In the genomic region with DNA sequence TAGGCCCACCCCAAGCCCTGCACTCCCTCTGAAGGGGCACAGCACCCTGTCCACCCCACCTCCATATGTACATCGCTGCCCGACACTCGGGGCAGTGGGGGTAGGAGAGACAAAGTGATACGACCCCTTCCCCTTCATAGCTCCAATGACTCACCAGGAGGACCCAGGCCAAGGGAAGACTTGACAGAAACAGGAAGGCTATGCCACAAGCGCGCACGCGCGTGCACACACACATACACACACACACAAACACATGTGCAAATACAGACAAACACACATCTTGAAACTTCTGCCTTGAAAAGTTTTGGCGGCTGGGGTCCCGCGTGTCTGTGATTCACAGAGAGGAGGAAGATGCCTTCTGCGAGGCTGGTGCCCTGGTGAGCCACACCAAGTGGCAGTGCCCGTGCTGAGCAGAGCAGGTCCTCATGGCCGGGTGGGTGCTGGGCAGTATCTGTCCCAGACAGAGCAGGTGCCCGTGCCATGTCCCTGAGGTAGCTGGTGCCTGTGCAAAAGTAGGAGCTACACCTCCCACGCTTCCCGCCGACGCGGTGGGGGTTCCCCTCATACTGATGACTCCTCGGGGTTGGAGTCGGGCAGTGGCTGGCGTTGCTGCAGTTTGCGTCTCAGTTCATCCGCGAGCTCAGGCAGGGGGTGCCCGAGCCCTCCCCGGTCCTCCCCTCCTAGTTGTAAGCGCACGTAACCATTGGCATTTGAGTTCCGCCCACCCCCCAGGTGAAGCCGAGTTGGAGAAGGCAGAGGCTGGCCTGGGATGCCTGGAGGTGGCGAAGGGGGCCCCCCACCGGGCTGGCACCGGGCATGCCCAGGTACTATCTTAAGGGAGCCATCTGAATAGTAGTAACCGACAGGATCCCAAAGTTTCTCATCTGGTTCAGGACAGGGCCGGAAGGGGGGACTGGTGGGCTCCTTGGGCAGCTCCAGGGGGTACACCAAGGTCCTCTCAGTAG, we compare ENCODE assay signal across 11 cellular contexts. TPM values are rescaled to one million over a fixed set of nuclear protein-coding genes. Genes with fewer than 3 reads are reported as not detected.
DNase-seq lines count a peak whose midpoint lies in the region; ATAC-seq and TF ChIP-seq lines count a peak whose summit lies in the region.
"Had no signal": no experiment of that assay in that cellular context is flagged by ENCODE, and none has a peak within 500 bp of the region (broad histone marks: within the 10 kb centered on the region; RNA-seq: fewer than 3 reads in every experiment).

No MANE protein-coding gene starts in this region.

- no peaks in the 10 kb centered on the region for H3K9me3 Mint-ChIP-seq in T-cell
- H3K9me3 Mint-ChIP-seq: dendritic cell treated with granulocyte-macrophage colony-stimulating factor and Interleukin-4, amounts not matched to agents 40 ng/mL and 50 ng/mL, for 4 days; stimulated activated naive CD8-positive, alpha-beta T cell treated with anti-CD3 and anti-CD28 coated beads, Interleukin-15, Interleukin-2, amounts not matched to agents 100 ng/mL and 50 ng/mL, for 24 hours had no signal

- H3K4me2 ChIP-seq in BLaER1 treated with 17β-estradiol and CSF1 and Interleukin-3, amounts not matched to agents 10 nM and 100 nM: peak overlapping the region; percentile 79 to 100 (median 99); a peak in 21 of 22 replicates
- H3K4me2 ChIP-seq in osteoblast (ENCODE audit: insufficient read depth, low read length): no peak overlapping the region

- peak overlapping the region in 8 of 11 experiments; percentile 60 to 99 (median 94); a peak in 15 of 22 replicates for H3K9ac ChIP-seq in BLaER1 treated with 17β-estradiol and CSF1 and Interleukin-3, amounts not matched to agents 10 nM and 100 nM

- peaks cover 32 to 75% (median 55%) of the 10 kb centered on the region in 11 experiments; a peak in 21 of 22 replicates for H4K20me1 ChIP-seq in BLaER1 treated with 17β-estradiol and CSF1 and Interleukin-3, amounts not matched to agents 10 nM and 100 nM
- peaks cover 33% of the 10 kb centered on the region for H4K20me1 ChIP-seq in osteoblast (ENCODE audit: insufficient read depth, low read length)

- H3K4me3 ChIP-seq in BLaER1 treated with 17β-estradiol and CSF1 and Interleukin-3, amounts not matched to agents 10 nM and 100 nM: peak overlapping the region in 6 of 10 experiments; percentile 37 to 60 (median 50); a peak in 6 of 20 replicates
- H3K4me3 ChIP-seq in dorsolateral prefrontal cortex (peak overlapping the region in 3 of 59 donors; percentile 4 to 24 (median 13)), osteoblast (ENCODE audit: insufficient read depth, low read length) (no peak overlapping the region)

- TF ChIP-seq CTCF in dorsolateral prefrontal cortex (IDR thresholded peaks at IDR 0.05 in 54 of 56, conservative IDR thresholded peaks at IDR 0.05 in 2 of 56; ENCODE audit: low read depth in 1 of 56, partially characterized antibody in 56 of 56) (no peak), osteoblast (IDR thresholded peaks at IDR 0.05; ENCODE audit: extremely low read depth, low read depth, low read length) (no peak)

- peaks cover 24% of the 10 kb centered on the region for H3K79me2 ChIP-seq in osteoblast (ENCODE audit: insufficient read depth, low read length)

- peaks cover 68 to 95% (median 93%) of the 10 kb centered on the region in 10 experiments for H3K4me1 ChIP-seq in BLaER1 treated with 17β-estradiol and CSF1 and Interleukin-3, amounts not matched to agents 10 nM and 100 nM
- peaks cover 20% of the 10 kb centered on the region for H3K4me1 ChIP-seq in osteoblast (ENCODE audit: insufficient read depth, low read length)

- peak overlapping the region; percentile 67 to 72 for H3K27ac Mint-ChIP-seq in T-cell
- H3K27ac Mint-ChIP-seq: progenitor cell of endocrine pancreas had no signal

- H3K36me3 Mint-ChIP-seq in T-cell: peaks cover 10% of the 10 kb centered on the region

- H3K36me3 ChIP-seq in BLaER1 treated with 17β-estradiol and CSF1 and Interleukin-3, amounts not matched to agents 10 nM and 100 nM: peaks cover 38 to 52% (median 45%) of the 10 kb centered on the region in 11 experiments
- H3K36me3 ChIP-seq in osteoblast (ENCODE audit: insufficient read depth, low read length): peaks cover 49% of the 10 kb centered on the region

- intact Hi-C loops in dorsolateral prefrontal cortex (cut with DNase I): loop anchor here in 1 of 2 donors (10.0 kb wide), 1 partner anchor 96 kb away; the partner anchor contains the start of gene CNNM4

- no peaks in the 10 kb centered on the region for H3K27me3 ChIP-seq in BLaER1 treated with 17β-estradiol and CSF1 and Interleukin-3, amounts not matched to agents 10 nM and 100 nM
- H3K27me3 ChIP-seq in dorsolateral prefrontal cortex (no peaks in the 10 kb centered on the region), osteoblast (ENCODE audit: insufficient read depth, low read length) (no peaks in the 10 kb centered on the region)

- CTCF ChIA-PET in T-cell (lab: Charles Lee): interaction anchor here (0.8 to 1.6 kb wide), 2 partner anchors 10 to 91 kb away, joined by 3 to 7 read pairs; no protein-coding TSS in a partner anchor

- no peak overlapping the region for H2AFZ ChIP-seq in osteoblast (ENCODE audit: low read length)

- H3K9me3 ChIP-seq in BLaER1 treated with 17β-estradiol and CSF1 and Interleukin-3, amounts not matched to agents 10 nM and 100 nM (replicated peaks in 1 of 11): no peaks in the 10 kb centered on the region
- H3K9me3 ChIP-seq in osteoblast (ENCODE audit: low read depth, low read length): no peaks in the 10 kb centered on the region

- H3K4me3 Mint-ChIP-seq in T-cell: peak overlapping the region in 1 of 3 donors; percentile 80
- H3K4me3 Mint-ChIP-seq: dendritic cell treated with granulocyte-macrophage colony-stimulating factor and Interleukin-4, amounts not matched to agents 40 ng/mL and 50 ng/mL, for 4 days; stimulated activated naive CD8-positive, alpha-beta T cell treated with anti-CD3 and anti-CD28 coated beads, Interleukin-15, Interleukin-2, amounts not matched to agents 100 ng/mL and 50 ng/mL, for 24 hours had no signal

- H3K4me1 Mint-ChIP-seq in T-cell: peaks cover 38 to 46% (median 41%) of the 10 kb centered on the region in 3 donors

- POLR2A ChIA-PET in T-cell (lab: Charles Lee): no interaction called here

- DNase-seq in T-cell: peak in 7 of 34 experiments; percentile 9 to 35 (median 25)
- DNase-seq in dorsolateral prefrontal cortex: peak in 1 of 10 donors; percentile 50
- peak; percentile 64 for DNase-seq in osteoblast (ENCODE audit: insufficient read length, low spot score, missing footprints)
- DNase-seq in NCI-H1092 treated with DMSO at 0.1 percent for 48 hours (lab: John Stamatoyannopoulos, UW): no peak
- DNase-seq in hepatic stellate cell (ENCODE audit: low spot score): no peak

- ATAC-seq in T-cell (replicated peaks in 1 of 4) (no peak), GM19467 (IDR thresholded peaks at IDR 0.05; ENCODE audit: unreplicated experiment) (no peak), GM19452 (IDR thresholded peaks at IDR 0.05; ENCODE audit: unreplicated experiment) (no peak)

- no peaks in the 10 kb centered on the region for H3K27me3 Mint-ChIP-seq in T-cell
- H3K27me3 Mint-ChIP-seq: progenitor cell of endocrine pancreas; stimulated activated naive CD8-positive, alpha-beta T cell treated with anti-CD3 and anti-CD28 coated beads, Interleukin-15, Interleukin-2, amounts not matched to agents 100 ng/mL and 50 ng/mL, for 24 hours had no signal

- H3K27ac ChIP-seq in BLaER1 treated with 17β-estradiol and CSF1 and Interleukin-3, amounts not matched to agents 10 nM and 100 nM: peak overlapping the region in 8 of 11 experiments; percentile 55 to 99 (median 84); a peak in 15 of 22 replicates
- peak overlapping the region in 57 of 59 donors; percentile 49 to 95 (median 90) for H3K27ac ChIP-seq in dorsolateral prefrontal cortex
- no peak overlapping the region for H3K27ac ChIP-seq in osteoblast (ENCODE audit: low read depth, low read length)

RNA-seq across cellular contexts. Expression of gene ANKRD39, which starts 2.5 kb away (rescaled TPM):
- total RNA-seq in T-cell (10 to 100 TPM; 16.9 to 25.0 (median 19.2) TPM), dorsolateral prefrontal cortex (10 to 100 TPM; 19.4 to 36.6 (median 29.4) TPM), osteoblast (5.1 and 5.9 TPM in 2 replicates)

RNA-seq across cellular contexts. Expression of gene SEMA4C, which starts 9.5 kb away (rescaled TPM):
- total RNA-seq in T-cell: 10 to 100 TPM; 36.3 to 89.0 (median 72.3) TPM
- total RNA-seq in dorsolateral prefrontal cortex: 100 to 1,000 TPM in 4 of 120 experiments, 10 to 100 TPM in 116; 38.3 to 139 (median 61.8) TPM
- total RNA-seq in osteoblast: 28.0 and 29.7 TPM in 2 replicates

RNA-seq across cellular contexts. Expression of gene ANKRD23, which starts 16.5 kb away (rescaled TPM):
- total RNA-seq in T-cell (10 to 100 TPM; 10.1 to 19.5 (median 16.4) TPM), dorsolateral prefrontal cortex (10 to 100 TPM in 63 of 120 experiments, 1 to 10 TPM in 57; 3.5 to 20.1 (median 10.2) TPM), osteoblast (1.8 and 2.1 TPM in 2 replicates)

RNA-seq across cellular contexts. Expression of gene CNNM3, which starts 44.3 kb away (rescaled TPM):
- 10 to 100 TPM; 44.2 to 55.3 (median 48.0) TPM for total RNA-seq in T-cell
- 10 to 100 TPM; 15.1 to 52.1 (median 34.2) TPM for total RNA-seq in dorsolateral prefrontal cortex
- 8.7 and 8.8 TPM in 2 replicates for total RNA-seq in osteoblast
